Comparison of ENCODE assay signal across 12 cellular contexts in genomic region chr7:155610633-155611193, GRCh38.
"Had no signal": no experiment of that assay in that cellular context is flagged by ENCODE, and none has a peak within 500 bp of the region (broad histone marks: within the 10 kb centered on the region; RNA-seq: fewer than 3 reads in every experiment).

No MANE protein-coding gene starts in this region.

- H3K9me3 ChIP-seq: heart left ventricle, right atrium auricular region, tibial nerve had no signal

- H3K4me1 ChIP-seq: heart left ventricle, right atrium auricular region, tibial nerve had no signal

- H3K27me3 ChIP-seq: right atrium auricular region, tibial nerve had no signal

- ATAC-seq: activated CD4-positive, CD25-positive, alpha-beta regulatory T cell treated with anti-CD3 and anti-CD28 coated beads, Interleukin-2, amount 50 U/mL, for 24 hours; heart left ventricle; natural killer cell; T-cell had no signal

- DNase-seq: activated CD4-positive, alpha-beta T cell treated with anti-CD3 and anti-CD28 coated beads, Interleukin-2, amount 50 U/mL, for 4 hours; activated naive CD8-positive, alpha-beta T cell treated with anti-CD3 and anti-CD28 coated beads, Interleukin-2, amount 10 ng/mL, durations not matched to agents 7 days and 5 days; foreskin melanocyte; heart left ventricle; natural killer cell; T-cell had no signal

- FAIRE-seq: endothelial cell of umbilical vein, TTC549 had no signal

- H3K36me3 ChIP-seq: heart left ventricle, right atrium auricular region had no signal

- H3K27ac ChIP-seq: heart left ventricle, right atrium auricular region, skin epidermis, tibial nerve had no signal

- H3K4me3 ChIP-seq: heart left ventricle, right atrium auricular region, skin epidermis, tibial nerve had no signal
